Comparison of ENCODE assay signal across 21 cellular contexts in the genomic region with DNA sequence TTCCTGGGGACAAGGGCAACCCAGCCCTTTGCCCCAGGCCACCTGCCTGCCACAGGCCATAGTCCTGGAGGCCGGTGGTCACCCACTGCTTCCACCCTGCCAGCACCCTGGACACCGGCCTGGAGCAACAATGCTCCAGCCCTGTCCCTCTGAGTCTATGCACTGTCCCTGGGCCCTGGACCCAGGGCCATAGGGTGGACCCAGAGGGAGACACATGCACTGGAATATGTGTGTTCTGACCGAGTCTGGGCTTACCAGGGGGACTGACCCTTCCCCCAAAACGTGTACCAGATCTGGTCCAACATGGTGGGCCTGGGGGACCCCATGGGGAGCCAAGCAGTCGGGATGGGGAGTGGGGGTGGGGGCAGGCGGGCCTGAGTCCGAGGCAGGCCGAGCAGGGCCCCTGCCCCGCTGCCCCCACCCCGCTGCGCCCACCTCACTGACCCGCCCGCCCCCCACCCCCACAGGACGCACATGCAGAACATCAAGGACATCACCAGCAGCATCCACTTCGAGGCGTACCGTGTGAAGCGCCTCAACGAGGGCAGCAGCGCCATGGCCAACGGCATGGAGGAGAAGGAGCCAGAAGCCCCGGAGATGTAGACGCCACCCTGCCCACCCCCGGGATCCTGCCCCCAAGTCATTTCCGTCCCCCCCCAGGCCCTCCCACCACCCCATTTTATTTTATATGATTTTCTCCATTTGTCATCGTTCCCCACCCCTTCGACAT.
DNase-seq lines count a peak whose midpoint lies in the region; ATAC-seq, FAIRE-seq and TF ChIP-seq lines count a peak whose summit lies in the region.
"Had no signal": no experiment of that assay in that cellular context is flagged by ENCODE, and none has a peak within 500 bp of the region (broad histone marks: within the 10 kb centered on the region; RNA-seq: fewer than 3 reads in every experiment).

No MANE protein-coding gene starts in this region.

- H3K56ac ChIP-seq in mesendoderm (ENCODE audit: low read length), result no peak overlapping the region

- no peak for TF ChIP-seq EP300 in suprapubic skin (IDR thresholded peaks at IDR 0.05)

- no peak overlapping the region for H3K23ac ChIP-seq in mesendoderm (ENCODE audit: low read length)

- H4K8ac ChIP-seq in mesendoderm (ENCODE audit: low read depth, low read length), result no peak overlapping the region

- H3K27me3 Mint-ChIP-seq in activated T-cell treated with anti-CD3 and anti-CD28 coated beads, Interleukin-2, amount 50 U/mL, for 24 hours, result no peaks in the 10 kb centered on the region

- peak overlapping the region; percentile 40 for H3K27ac Mint-ChIP-seq in activated T-cell treated with anti-CD3 and anti-CD28 coated beads, Interleukin-2, amount 50 U/mL, for 24 hours
- H3K27ac Mint-ChIP-seq: mesothelial cell of epicardium, nephron had no signal

- H3K4me1 ChIP-seq in suprapubic skin (peaks cover 5% of the 10 kb centered on the region), mesendoderm (ENCODE audit: control insufficient read depth, low read depth, low read length) (no peaks in the 10 kb centered on the region)

- no peak overlapping the region for H3K4me2 ChIP-seq in mesendoderm (ENCODE audit: low read length)

- H3K4ac ChIP-seq in mesendoderm (ENCODE audit: low read depth, low read length), result no peak overlapping the region

- no peak for FAIRE-seq in GM12891 (lab: Jason Lieb, UNC)

- H3K79me1 ChIP-seq in mesendoderm (ENCODE audit: low read length), result peaks cover 3% of the 10 kb centered on the region

- H2BK5ac ChIP-seq in mesendoderm (ENCODE audit: low read length), result no peak overlapping the region

- DNase-seq in activated T-cell treated with anti-CD3 and anti-CD28 coated beads, Interleukin-2, amount 50 U/mL, for 24 hours, result no peak
- DNase-seq in activated T-cell treated with anti-CD3 and anti-CD28 coated beads, Interleukin-2, amount 50 U/mL, for 48 hours, result no peak
- DNase-seq in GM12891 (ENCODE audit: insufficient read length, low spot score) (peak; percentile 4), left lobe of liver (ENCODE audit: low spot score) (peak; percentile 41), suprapubic skin (ENCODE audit: low spot score in 2 of 2) (peak; percentile 57 to 60), erythroblast (lab: John Stamatoyannopoulos, UW) (no peak), mesendoderm (no peak)
- DNase-seq: activated CD4-positive, CD25-positive, alpha-beta regulatory T cell; activated gamma-delta T cell; C1 segment of cervical spinal cord; central memory CD4-positive, alpha-beta T cell; NCI-H1092 treated with DMSO at 0.1 percent for 48 hours; NCI-H2081 treated with DMSO at 0.1 percent for 48 hours; NCI-H510A treated with DMSO at 0.1 percent for 48 hours; stimulated activated CD4-positive, alpha-beta T cell treated with anti-CD3 and anti-CD28 coated beads, Interleukin-2, amount 100 ng/mL, for 48 hours had no signal

- no peak overlapping the region for H2AK5ac ChIP-seq in mesendoderm (ENCODE audit: low read length)

- H2BK120ac ChIP-seq in mesendoderm (ENCODE audit: low read depth, low read length), result no peak overlapping the region

- peaks cover 84% of the 10 kb centered on the region for H3K36me3 Mint-ChIP-seq in activated T-cell treated with anti-CD3 and anti-CD28 coated beads, Interleukin-2, amount 50 U/mL, for 24 hours (ENCODE audit: low read depth)

- H3K36me3 ChIP-seq in suprapubic skin, result peaks cover 51% of the 10 kb centered on the region
- peaks cover 8% of the 10 kb centered on the region for H3K36me3 ChIP-seq in mesendoderm (ENCODE audit: control insufficient read depth, insufficient read depth, low read length)

- peaks cover 10% of the 10 kb centered on the region for H3K4me1 Mint-ChIP-seq in activated T-cell treated with anti-CD3 and anti-CD28 coated beads, Interleukin-2, amount 50 U/mL, for 24 hours (ENCODE audit: low read depth)
- H3K4me1 Mint-ChIP-seq: mesothelial cell of epicardium had no signal

- H3K79me2 ChIP-seq in mesendoderm (ENCODE audit: control insufficient read depth, insufficient read depth, low read length), result no peaks in the 10 kb centered on the region

- H4K5ac ChIP-seq in mesendoderm (ENCODE audit: low read length), result no peak overlapping the region

- H3K27ac ChIP-seq in suprapubic skin, result no peak overlapping the region
- no peak overlapping the region for H3K27ac ChIP-seq in mesendoderm (ENCODE audit: low read depth, low read length)
- H3K27ac ChIP-seq: esophagus muscularis mucosa, gastrocnemius medialis, SK-N-MC had no signal

- no peaks in the 10 kb centered on the region for H3K9me3 ChIP-seq in suprapubic skin
- H3K9me3 ChIP-seq: esophagus muscularis mucosa, gastrocnemius medialis had no signal

- H3K4me3 Mint-ChIP-seq in activated T-cell treated with anti-CD3 and anti-CD28 coated beads, Interleukin-2, amount 50 U/mL, for 24 hours, result no peak overlapping the region
- H3K4me3 Mint-ChIP-seq: mesothelial cell of epicardium, nephron had no signal

- ATAC-seq in left lobe of liver (no peak), HG03354 (IDR thresholded peaks at IDR 0.05; ENCODE audit: poor library complexity, severe bottlenecking, unreplicated experiment) (no peak)
- ATAC-seq: gastrocnemius medialis had no signal

- H2BK15ac ChIP-seq in mesendoderm (replicated peaks; ENCODE audit: low read depth), result no peak overlapping the region

- H3K27me3 ChIP-seq in suprapubic skin, result no peaks in the 10 kb centered on the region
- no peaks in the 10 kb centered on the region for H3K27me3 ChIP-seq in mesendoderm (ENCODE audit: insufficient read depth, low read length, poor library complexity)
- H3K27me3 ChIP-seq: esophagus muscularis mucosa, gastrocnemius medialis had no signal

- H3K4me3 ChIP-seq in suprapubic skin (no peak overlapping the region), mesendoderm (ENCODE audit: low read length) (no peak overlapping the region)
- H3K4me3 ChIP-seq: esophagus muscularis mucosa, gastrocnemius medialis, SK-N-MC had no signal

- 85% methylated on average over 16 of the region's 27 CpGs for WGBS in suprapubic skin
- WGBS in mesendoderm (ENCODE audit: extremely low coverage, insufficient coverage, low lambda C conversion rate), result no CpG with 5 or more reads among the region's 27 CpGs

- TF ChIP-seq POLR2A in GM12891 (IDR thresholded peaks at IDR 0.05; ENCODE audit: low read depth, low read length), result no peak
- TF ChIP-seq POLR2A in suprapubic skin (IDR thresholded peaks at IDR 0.05), result no peak
- no peak for TF ChIP-seq POLR2A in erythroblast (IDR thresholded peaks at IDR 0.05; ENCODE audit: low read length)

- TF ChIP-seq CTCF in suprapubic skin (IDR thresholded peaks at IDR 0.05), result no peak

- no peaks in the 10 kb centered on the region for H3K9me3 Mint-ChIP-seq in activated T-cell treated with anti-CD3 and anti-CD28 coated beads, Interleukin-2, amount 50 U/mL, for 24 hours
- H3K9me3 Mint-ChIP-seq: mesothelial cell of epicardium, nephron had no signal

- no peak overlapping the region for H3K9ac ChIP-seq in mesendoderm (ENCODE audit: low read length)

- no peak overlapping the region for H3K18ac ChIP-seq in mesendoderm (ENCODE audit: low read length)

TF ChIP-seq in GM12891, 5 proteins besides CTCF, POLR2A, EP300 and RAD21:
- TF ChIP-seq TAF1 (IDR thresholded peaks at IDR 0.05; ENCODE audit: low read depth, low read length), result no peak
- TF ChIP-seq SPI1 (IDR thresholded peaks at IDR 0.05; ENCODE audit: low read depth, low read length), result no peak
- no peak for TF ChIP-seq POLR2AphosphoS5 (IDR thresholded peaks at IDR 0.05; ENCODE audit: low read depth, low read length)
- no peak for TF ChIP-seq POU2F2 (IDR thresholded peaks at IDR 0.05; ENCODE audit: low read depth, low read length)
- no peak for TF ChIP-seq PAX5 (IDR thresholded peaks at IDR 0.05; ENCODE audit: insufficient read depth, low read length, severe bottlenecking)

Comparison
In these comparisons a context has a peak if more than half of its experiments do, and no peak if none do; other contexts are left out.
1. DNase-seq: peak in GM12891 (single experiment), left lobe of liver (single experiment) and suprapubic skin (2 of 2); none in activated T-cell treated with anti-CD3 and anti-CD28 coated beads, Interleukin-2, amount 50 U/mL, for 24 hours (single experiment), activated T-cell treated with anti-CD3 and anti-CD28 coated beads, Interleukin-2, amount 50 U/mL, for 48 hours (0 of 2), erythroblast (0 of 2) and mesendoderm (single experiment).